ENCODE assay signal across 8 cellular contexts in the genomic region with DNA sequence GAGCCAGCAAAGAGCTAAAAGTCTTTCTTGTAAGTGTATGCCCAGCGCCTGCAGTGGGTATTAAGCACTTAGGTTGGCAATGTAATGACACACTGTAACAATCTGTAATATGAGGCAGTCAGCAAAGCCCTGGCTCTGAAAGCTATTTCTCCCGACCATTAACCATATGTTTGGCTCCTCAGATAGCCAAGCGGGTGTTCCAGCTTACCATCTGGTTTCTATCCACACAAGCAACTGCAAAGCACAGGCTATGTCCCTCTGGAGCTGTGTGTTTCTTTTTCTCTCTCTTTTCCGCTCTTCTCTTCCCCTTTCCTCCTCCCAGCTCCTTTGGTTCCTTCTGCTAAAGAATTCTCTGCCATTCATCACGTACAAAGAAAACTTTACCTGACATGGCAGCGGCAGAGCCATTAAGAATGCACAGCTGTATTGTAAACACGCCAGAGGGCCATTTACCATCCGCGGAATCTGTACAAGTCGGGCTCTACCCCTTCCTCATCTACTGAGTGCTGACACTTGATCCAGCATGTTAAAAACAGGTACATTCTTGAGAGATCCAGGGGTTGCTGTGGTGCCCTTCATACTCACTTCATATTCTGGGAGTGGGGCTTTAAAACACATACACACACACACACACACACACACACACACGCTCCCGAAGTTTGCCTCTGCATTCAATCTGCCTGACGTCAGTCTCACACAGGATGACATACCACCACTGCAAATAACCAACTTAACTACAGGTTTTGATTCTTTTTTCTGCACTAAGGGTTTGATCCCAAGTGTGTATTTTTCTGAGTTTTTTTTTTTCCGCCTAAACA.
A peak's percentile ranks its signal among the peaks of the same experiment; 100 is the strongest.
DNase-seq lines count a peak whose midpoint lies in the region.

No MANE protein-coding gene starts in this region.

- H3K27me3 Mint-ChIP-seq in T-helper 2 cell treated with Interferon-gamma antibody and Interleukin-4, amounts not matched to agents 5 μg/mL and 100 μg/mL, for 36 hours (ENCODE audit: low read depth) = no peaks in the 10 kb centered on the region

- DNase-seq in DMS79 (lab: John Stamatoyannopoulos, UW) (peak; percentile 84), NCI-H1105 (lab: John Stamatoyannopoulos, UW) (peak; percentile 69), iPS-NIHi11 (ENCODE audit: low spot score) (peak; percentile 18), smooth muscle cell of the brain vasculature (ENCODE audit: low read depth, low spot score) (peak; percentile 49), GM19240 (ENCODE audit: insufficient read length, low spot score) (no peak), NK-92 (lab: John Stamatoyannopoulos, UW; ENCODE audit: unreplicated experiment) (no peak)
- DNase-seq in T-helper 2 cell treated with Interferon-gamma antibody and Interleukin-4, amounts not matched to agents 5 μg/mL and 100 μg/mL, for 36 hours (ENCODE audit: low spot score) = no peak

- H3K36me3 Mint-ChIP-seq in T-helper 2 cell treated with Interferon-gamma antibody and Interleukin-4, amounts not matched to agents 5 μg/mL and 100 μg/mL, for 36 hours (ENCODE audit: low read depth) = peaks cover 29% of the 10 kb centered on the region

- H3K4me1 Mint-ChIP-seq in T-helper 2 cell treated with Interferon-gamma antibody and Interleukin-4, amounts not matched to agents 5 μg/mL and 100 μg/mL, for 36 hours (ENCODE audit: low read depth) = peaks cover 35% of the 10 kb centered on the region

- H3K9me3 Mint-ChIP-seq in T-helper 2 cell treated with Interferon-gamma antibody and Interleukin-4, amounts not matched to agents 5 μg/mL and 100 μg/mL, for 36 hours = peaks cover 19% of the 10 kb centered on the region

- no peak overlapping the region for H3K27ac Mint-ChIP-seq in T-helper 2 cell treated with Interferon-gamma antibody and Interleukin-4, amounts not matched to agents 5 μg/mL and 100 μg/mL, for 36 hours

- no peak overlapping the region for H3K4me3 Mint-ChIP-seq in T-helper 2 cell treated with Interferon-gamma antibody and Interleukin-4, amounts not matched to agents 5 μg/mL and 100 μg/mL, for 36 hours

- peak overlapping the region; percentile 73 for H3K27ac ChIP-seq in angular gyrus (ENCODE audit: low read depth, low read length)

Comparison
In these comparisons a context has a peak if more than half of its experiments do, and no peak if none do; other contexts are left out.
1. DNase-seq: peak in DMS79 (single experiment), NCI-H1105 (single experiment), iPS-NIHi11 (single experiment) and smooth muscle cell of the brain vasculature (single experiment); none in T-helper 2 cell treated with Interferon-gamma antibody and Interleukin-4, amounts not matched to agents 5 μg/mL and 100 μg/mL, for 36 hours (single experiment), GM19240 (single experiment) and NK-92 (single experiment).